In the genomic region with DNA sequence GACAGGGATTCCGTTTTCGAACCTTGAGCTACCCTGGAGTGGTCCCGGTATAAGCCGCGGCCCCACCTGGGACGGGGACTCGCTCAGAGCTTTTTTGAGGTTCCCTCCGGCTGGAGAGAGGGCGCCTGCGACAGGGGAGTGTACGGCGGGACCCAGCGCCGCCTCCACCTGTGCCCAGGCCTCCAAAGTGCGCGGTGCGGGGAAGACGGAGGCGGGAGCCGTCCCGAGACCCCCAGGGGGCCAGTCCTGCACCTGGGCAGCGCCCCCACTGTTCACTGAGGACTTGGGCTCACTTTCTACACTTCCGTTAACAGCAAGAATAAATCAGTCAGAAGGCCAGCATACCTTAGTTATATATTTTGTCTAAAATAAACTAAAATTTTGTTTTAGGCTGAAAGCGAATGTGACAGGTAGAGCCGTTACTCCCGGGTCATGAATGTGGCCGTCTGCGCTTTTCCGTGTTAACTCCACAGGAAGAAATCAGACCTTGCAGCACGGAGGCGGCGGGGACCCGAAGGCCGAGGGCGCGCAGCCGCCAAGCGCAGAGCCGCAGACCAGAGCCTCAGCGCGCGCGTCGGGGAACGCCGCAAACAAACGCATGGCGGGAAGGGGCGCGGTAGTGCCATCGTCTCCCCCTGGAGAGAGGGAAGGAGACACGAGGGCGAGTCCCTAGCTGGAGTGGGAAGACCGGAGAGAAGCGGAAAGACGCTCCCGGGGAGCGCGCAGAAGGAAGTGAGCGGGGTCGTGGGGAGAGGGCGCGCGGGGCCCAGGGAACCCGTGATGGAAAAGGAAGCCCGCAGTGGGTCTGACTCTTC, we compare ENCODE assay signal across 8 cellular contexts. TPM values are rescaled to one million over a fixed set of nuclear protein-coding genes. Genes with fewer than 3 reads are reported as not detected.
DNase-seq lines count a peak whose midpoint lies in the region; ATAC-seq and TF ChIP-seq lines count a peak whose summit lies in the region.

No MANE protein-coding gene starts in this region.

- no peaks in the 10 kb centered on the region for H3K79me2 ChIP-seq in smooth muscle cell (ENCODE audit: low read depth)

- H3K4me2 ChIP-seq in smooth muscle cell: peak overlapping the region; percentile 93

- no peaks in the 10 kb centered on the region for H3K27me3 ChIP-seq in MG63
- no peaks in the 10 kb centered on the region for H3K27me3 ChIP-seq in adipocyte (replicated peaks; ENCODE audit: control insufficient read depth, insufficient read depth, low read length)
- H3K27me3 ChIP-seq in iPS DF 6.9 (ENCODE audit: control insufficient read depth, insufficient read depth, low read length): peaks cover 17% of the 10 kb centered on the region
- H3K27me3 ChIP-seq in smooth muscle cell (ENCODE audit: low read depth): no peaks in the 10 kb centered on the region

- H3K27ac ChIP-seq in iPS DF 6.9 (ENCODE audit: low read length) (no peak overlapping the region), smooth muscle cell (ENCODE audit: low read depth) (no peak overlapping the region)

- peak overlapping the region; percentile 91 for H2AFZ ChIP-seq in smooth muscle cell (ENCODE audit: low read depth)

- H3K36me3 ChIP-seq in MG63 (peaks cover 6% of the 10 kb centered on the region), adipocyte (ENCODE audit: control insufficient read depth, insufficient read depth, low read length, severe bottlenecking) (no peaks in the 10 kb centered on the region), iPS DF 6.9 (ENCODE audit: control insufficient read depth, insufficient read depth, low read length) (no peaks in the 10 kb centered on the region), smooth muscle cell (ENCODE audit: low read depth) (no peaks in the 10 kb centered on the region)

- peaks cover 21% of the 10 kb centered on the region for H3K4me1 ChIP-seq in adipocyte (ENCODE audit: control insufficient read depth, insufficient read depth, low read length)
- H3K4me1 ChIP-seq in iPS DF 6.9 (ENCODE audit: control insufficient read depth, insufficient read depth, low read length): peaks cover 3% of the 10 kb centered on the region; the same call in 1 of the 2 replicates
- H3K4me1 ChIP-seq in smooth muscle cell (ENCODE audit: low read depth): peaks cover 8% of the 10 kb centered on the region

- peak overlapping the region; percentile 87 for H3K4me3 ChIP-seq in MG63
- H3K4me3 ChIP-seq in adipocyte (ENCODE audit: low read length): peak overlapping the region; percentile 98
- H3K4me3 ChIP-seq in iPS DF 6.9 (ENCODE audit: low read length): peak overlapping the region; percentile 78
- peak overlapping the region; percentile 73 for H3K4me3 ChIP-seq in smooth muscle cell

- ATAC-seq in GM21529 (IDR thresholded peaks at IDR 0.05; ENCODE audit: unreplicated experiment) (peak; percentile 5), GM18861 (IDR thresholded peaks at IDR 0.05; ENCODE audit: unreplicated experiment) (no peak)

- no peaks in the 10 kb centered on the region for H4K20me1 ChIP-seq in smooth muscle cell (ENCODE audit: low read depth)

- H3K9me3 ChIP-seq in MG63: no peaks in the 10 kb centered on the region
- H3K9me3 ChIP-seq in adipocyte (ENCODE audit: control insufficient read depth, low read length): no peaks in the 10 kb centered on the region
- H3K9me3 ChIP-seq in iPS DF 6.9 (ENCODE audit: control insufficient read depth, insufficient read depth, low read length): no peaks in the 10 kb centered on the region; the same call in 1 of the 2 replicates
- no peaks in the 10 kb centered on the region for H3K9me3 ChIP-seq in smooth muscle cell (replicated peaks; ENCODE audit: low read depth)

- WGBS in iPS DF 6.9 (ENCODE audit: insufficient coverage, insufficient read length): no CpG with 5 or more reads among the region's 66 CpGs
- under 1% methylated on average over 56 of the region's 66 CpGs for WGBS in smooth muscle cell (ENCODE audit: low lambda C conversion rate)

- peak overlapping the region; percentile 88 for H3K9ac ChIP-seq in adipocyte (ENCODE audit: low read length)
- H3K9ac ChIP-seq in smooth muscle cell (ENCODE audit: low read depth): peak overlapping the region; percentile 24

- DNase-seq in Ammon's horn (ENCODE audit: low spot score) (peak; percentile 59), MG63 (peak; percentile 61), adipocyte (ENCODE audit: low read depth) (peak; percentile 78), iPS DF 6.9 (ENCODE audit: low read depth, low spot score) (no peak), smooth muscle cell (lab: John Stamatoyannopoulos, UW; ENCODE audit: unreplicated experiment) (no peak), 8988T (no peak)

- peaks cover 3% of the 10 kb centered on the region for H3F3A ChIP-seq in smooth muscle cell (ENCODE audit: low read depth)

- TF ChIP-seq CTCF in smooth muscle cell (IDR thresholded peaks at IDR 0.05; ENCODE audit: borderline replicate concordance, insufficient read depth, poor library complexity, severe bottlenecking): peak; percentile 11

RNA-seq across cellular contexts. Expression of gene TRIM7, which starts 14.1 kb away (rescaled TPM):
- total RNA-seq in MG63 (2014; rRNA removed; shearing (Covaris generic); ENCODE audit: low replicate concordance): 15.6 and 22.6 TPM in 2 replicates
- 3.4 TPM in 1 of 2 replicates, not detected in the other for total RNA-seq in smooth muscle cell
- polyA plus RNA-seq in smooth muscle cell: 0.45 TPM in 1 of 2 replicates, not detected in the other

RNA-seq across cellular contexts. Expression of gene TRIM41, which starts 32.2 kb away (rescaled TPM):
- 31.9 and 43.0 TPM in 2 replicates for total RNA-seq in MG63 (2014; rRNA removed; shearing (Covaris generic); ENCODE audit: low replicate concordance)
- 6.3 and 7.5 TPM in 2 replicates for total RNA-seq in smooth muscle cell
- 2.4 and 2.6 TPM in 2 replicates for polyA plus RNA-seq in smooth muscle cell

RNA-seq across cellular contexts. Expression of gene OR2V2, which starts 43.5 kb away (rescaled TPM):
- not detected in 2 replicates for total RNA-seq in MG63 (2014; rRNA removed; shearing (Covaris generic); ENCODE audit: low replicate concordance)
- not detected in 2 replicates for total RNA-seq in smooth muscle cell
- not detected in 2 replicates for polyA plus RNA-seq in smooth muscle cell

RNA-seq across cellular contexts. Expression of gene RACK1, which starts 52.8 kb away (rescaled TPM):
- 8,781 and 10,327 TPM in 2 replicates for total RNA-seq in MG63 (2014; rRNA removed; shearing (Covaris generic); ENCODE audit: low replicate concordance)
- total RNA-seq in smooth muscle cell: 2,098 and 2,144 TPM in 2 replicates
- polyA plus RNA-seq in smooth muscle cell: 617 and 686 TPM in 2 replicates

RNA-seq across cellular contexts. Expression of gene OR2V1, which starts 59.9 kb away (rescaled TPM):
- total RNA-seq in MG63 (2014; rRNA removed; shearing (Covaris generic); ENCODE audit: low replicate concordance): not detected in 2 replicates
- total RNA-seq in smooth muscle cell: not detected in 2 replicates
- not detected in 2 replicates for polyA plus RNA-seq in smooth muscle cell

Comparison
In these comparisons a context has a peak if more than half of its experiments do, and no peak if none do; other contexts are left out.
1. DNase-seq: peak in Ammon's horn (single experiment), MG63 (single experiment) and adipocyte (single experiment); none in iPS DF 6.9 (single experiment), smooth muscle cell (single experiment) and 8988T (single experiment).
2. Peak in every context shown above with its lines, with median percentiles within 50 percentile points of each other: H3K4me3 ChIP-seq.